1 cellular context compared by ENCODE assay signal in genomic region chr22:32789797-32790620, GRCh38.
A peak's percentile ranks its signal among the peaks of the same experiment; 100 is the strongest.
TF ChIP-seq lines count a peak whose summit lies in the region.

No MANE protein-coding gene starts in this region.

TF ChIP-seq in HepG2, 621 proteins besides CTCF, POLR2A, EP300 and RAD21 (continued from another document and continues in another):
- TF ChIP-seq ZNF362 (CRISPR knock-in tag; IDR thresholded peaks at IDR 0.05; ENCODE audit: borderline replicate concordance) (no peak), ZNF746 (CRISPR knock-in tag; IDR thresholded peaks at IDR 0.05) (no peak), HMGXB4 (CRISPR knock-in tag; IDR thresholded peaks at IDR 0.05; ENCODE audit: borderline replicate concordance in 1 of 2, low read depth in 1 of 2) (no peak), TARDBP (CRISPR knock-in tag; IDR thresholded peaks at IDR 0.05) (0 out of 2 replicates have a peak, but pooled peaks have one; percentile 31), RFX5 (IDR thresholded peaks at IDR 0.05; ENCODE audit: low read depth, low read length) (no peak), FOXK1 (CRISPR knock-in tag; IDR thresholded peaks at IDR 0.05; ENCODE audit: borderline replicate concordance, low read depth) (peak; percentile 41; the same call in 1 of the 2 replicates), ZNF280B (CRISPR knock-in tag; IDR thresholded peaks at IDR 0.05; ENCODE audit: borderline replicate concordance) (no peak), KMT2A (CRISPR knock-in tag; IDR thresholded peaks at IDR 0.05) (no peak), ZNF883 (CRISPR knock-in tag; IDR thresholded peaks at IDR 0.05; ENCODE audit: not compliant biosample characterization) (no peak), ZNF33A (CRISPR knock-in tag; IDR thresholded peaks at IDR 0.05; ENCODE audit: borderline replicate concordance) (no peak), HNF1B (CRISPR knock-in tag; IDR thresholded peaks at IDR 0.05) (peak; percentile 26; the same call in 1 of the 2 replicates), ZC3H4 (CRISPR knock-in tag; IDR thresholded peaks at IDR 0.05; ENCODE audit: borderline replicate concordance) (no peak), FOXC1 (CRISPR knock-in tag; IDR thresholded peaks at IDR 0.05; ENCODE audit: borderline replicate concordance) (no peak), ZNF704 (CRISPR knock-in tag; IDR thresholded peaks at IDR 0.05; ENCODE audit: borderline replicate concordance) (no peak), ZNF292 (CRISPR knock-in tag; IDR thresholded peaks at IDR 0.05; ENCODE audit: borderline replicate concordance, low read depth) (no peak), ZNF10 (CRISPR knock-in tag; IDR thresholded peaks at IDR 0.05; ENCODE audit: borderline replicate concordance, low read depth) (no peak), FOXP1 (IDR thresholded peaks at IDR 0.05) (no peak), FOXP1 (CRISPR knock-in tag; IDR thresholded peaks at IDR 0.05) (peak; percentile 90), ZNF546 (CRISPR knock-in tag; conservative IDR thresholded peaks at IDR 0.05) (no peak), ZBTB38 (CRISPR knock-in tag; IDR thresholded peaks at IDR 0.05) (no peak), ARID5B (CRISPR knock-in tag; IDR thresholded peaks at IDR 0.05) (peak; percentile 90), GPN1 (CRISPR knock-in tag; IDR thresholded peaks at IDR 0.05; ENCODE audit: borderline replicate concordance) (no peak), SMAD3 (CRISPR knock-in tag; IDR thresholded peaks at IDR 0.05) (no peak), ZNF30 (CRISPR knock-in tag; IDR thresholded peaks at IDR 0.05) (no peak), MTA3 (CRISPR knock-in tag; IDR thresholded peaks at IDR 0.05) (no peak), SCMH1 (CRISPR knock-in tag; IDR thresholded peaks at IDR 0.05; ENCODE audit: borderline replicate concordance) (no peak), KAT8 (CRISPR knock-in tag; IDR thresholded peaks at IDR 0.05) (peak; percentile 36; the same call in 1 of the 2 replicates), ARID3A (IDR thresholded peaks at IDR 0.05; ENCODE audit: low read depth, low read length) (no peak), ZNF879 (CRISPR knock-in tag; IDR thresholded peaks at IDR 0.05) (no peak), ZSCAN9 (CRISPR knock-in tag; IDR thresholded peaks at IDR 0.05; ENCODE audit: borderline replicate concordance) (0 out of 2 replicates have a peak, but pooled peaks have one; percentile 31), ZNF256 (CRISPR knock-in tag; conservative IDR thresholded peaks at IDR 0.05) (no peak), ZBTB42 (CRISPR knock-in tag; IDR thresholded peaks at IDR 0.05) (no peak), PRMT3 (CRISPR knock-in tag; IDR thresholded peaks at IDR 0.05; ENCODE audit: borderline replicate concordance, low read depth) (no peak), ZBTB39 (CRISPR knock-in tag; IDR thresholded peaks at IDR 0.05) (no peak), NFKBIZ (CRISPR knock-in tag; IDR thresholded peaks at IDR 0.05) (no peak), RELA (CRISPR knock-in tag; IDR thresholded peaks at IDR 0.05) (no peak), DPF2 (CRISPR knock-in tag; IDR thresholded peaks at IDR 0.05; ENCODE audit: borderline replicate concordance, low read depth) (no peak), ZBTB14 (CRISPR knock-in tag; IDR thresholded peaks at IDR 0.05) (no peak), ZFP36L1 (CRISPR knock-in tag; IDR thresholded peaks at IDR 0.05) (no peak), UBTF (CRISPR knock-in tag; IDR thresholded peaks at IDR 0.05) (no peak), ZNF740 (CRISPR knock-in tag; IDR thresholded peaks at IDR 0.05) (no peak), EED (CRISPR knock-in tag; IDR thresholded peaks at IDR 0.05) (no peak), TAF1 (CRISPR knock-in tag; IDR thresholded peaks at IDR 0.05) (no peak), NONO (IDR thresholded peaks at IDR 0.05) (no peak), NONO (CRISPR knock-in tag; conservative IDR thresholded peaks at IDR 0.05) (no peak)
